In the genomic region with DNA sequence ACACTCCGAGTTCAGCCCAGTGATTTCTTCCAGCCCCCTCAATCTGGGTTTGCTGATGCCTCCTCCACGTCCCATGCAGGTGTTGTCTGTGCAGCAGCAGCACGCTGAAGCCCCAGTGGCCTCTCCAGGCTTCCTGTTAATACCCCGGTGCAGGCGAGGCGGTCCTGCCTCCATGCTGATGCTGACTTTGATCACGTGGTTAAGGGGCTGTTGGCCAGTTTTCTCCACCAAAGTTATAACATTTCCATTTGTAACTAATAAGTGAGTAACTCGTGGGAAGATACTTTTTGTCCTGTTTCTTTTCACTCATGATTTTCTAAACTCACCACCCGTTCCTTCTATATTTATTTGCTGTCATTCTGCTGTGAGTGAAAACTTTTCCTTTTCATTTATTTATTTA, we compare ENCODE assay signal across 22 cellular contexts.
"Had no signal": no experiment of that assay in that cellular context is flagged by ENCODE, and none has a peak within 500 bp of the region (broad histone marks: within the 10 kb centered on the region; RNA-seq: fewer than 3 reads in every experiment).

No MANE protein-coding gene starts in this region.

- H3K4me3 Mint-ChIP-seq: effector memory CD8-positive, alpha-beta T cell; immature natural killer cell; naive thymus-derived CD8-positive, alpha-beta T cell; nephron progenitor cell; stimulated activated memory B cell treated with anti-CD40 and anti-IgM and Interleukin-4, amounts not matched to agents 10 μg/mL and 1 μg/mL and 100 μg/mL, for 72 hours had no signal

- DNase-seq: cortex of kidney; effector memory CD8-positive, alpha-beta T cell; erythroblast; esophagus squamous epithelium; foreskin melanocyte; hypothalamus; immature natural killer cell; left ventricle myocardium superior; lower lobe of right lung; naive thymus-derived CD8-positive, alpha-beta T cell; nephron progenitor cell; occipital lobe; ovary; posterior cingulate gyrus; psoas muscle; right cardiac atrium; spleen; stimulated activated CD4-positive, alpha-beta T cell treated with anti-CD3 and anti-CD28 coated beads, Interleukin-4, amount 100 ng/mL, for 4 hours; stimulated activated naive CD8-positive, alpha-beta T cell treated with anti-CD3 and anti-CD28 coated beads, Interleukin-15, Interleukin-2, amounts not matched to agents 100 U/mL and 50 U/mL, for 24 hours; substantia nigra; uterus had no signal

- H3K9me3 Mint-ChIP-seq: effector memory CD8-positive, alpha-beta T cell; immature natural killer cell; naive thymus-derived CD8-positive, alpha-beta T cell; nephron progenitor cell; stimulated activated memory B cell treated with anti-CD40 and anti-IgM and Interleukin-4, amounts not matched to agents 10 μg/mL and 1 μg/mL and 100 μg/mL, for 72 hours had no signal

- H3K36me3 Mint-ChIP-seq: immature natural killer cell; naive thymus-derived CD8-positive, alpha-beta T cell; stimulated activated memory B cell treated with anti-CD40 and anti-IgM and Interleukin-4, amounts not matched to agents 10 μg/mL and 1 μg/mL and 100 μg/mL, for 72 hours had no signal

- H3K4me1 Mint-ChIP-seq: immature natural killer cell had no signal

- H3K27ac Mint-ChIP-seq: effector memory CD8-positive, alpha-beta T cell; immature natural killer cell; naive thymus-derived CD8-positive, alpha-beta T cell; nephron progenitor cell; stimulated activated memory B cell treated with anti-CD40 and anti-IgM and Interleukin-4, amounts not matched to agents 10 μg/mL and 1 μg/mL and 100 μg/mL, for 72 hours had no signal

- ATAC-seq: effector memory CD8-positive, alpha-beta T cell; left ventricle myocardium superior; lower lobe of right lung; naive thymus-derived CD8-positive, alpha-beta T cell; psoas muscle; right cardiac atrium; stimulated activated memory B cell treated with anti-CD40 and anti-IgM and Interleukin-4, amounts not matched to agents 10 μg/mL and 1 μg/mL and 100 μg/mL, for 72 hours; stimulated activated naive CD8-positive, alpha-beta T cell treated with anti-CD3 and anti-CD28 coated beads, Interleukin-15, Interleukin-2, amounts not matched to agents 100 U/mL and 50 U/mL, for 24 hours had no signal
